In the genomic region with DNA sequence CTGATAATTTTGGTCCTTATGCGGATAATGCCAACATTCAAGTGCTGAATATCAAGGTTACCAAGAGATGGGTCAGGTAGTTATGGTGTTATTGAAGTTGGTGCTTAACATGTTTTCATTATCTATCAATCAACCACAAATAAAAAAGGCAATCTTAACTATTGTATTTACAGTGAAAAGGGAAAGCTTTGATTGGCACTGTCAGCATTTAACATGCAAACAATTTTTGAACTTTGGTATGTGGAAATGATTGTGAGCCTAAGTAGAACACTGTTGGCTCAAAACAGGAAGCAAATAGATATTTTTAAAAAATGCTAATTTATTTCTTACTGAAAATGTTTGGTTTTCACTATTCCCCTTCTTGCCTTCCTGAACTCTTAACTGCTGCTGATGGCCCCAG, we compare ENCODE assay signal across 8 cellular contexts.
"Had no signal": no experiment of that assay in that cellular context is flagged by ENCODE, and none has a peak within 500 bp of the region (broad histone marks: within the 10 kb centered on the region; RNA-seq: fewer than 3 reads in every experiment).

No MANE protein-coding gene starts in this region.

- H3K4me3 ChIP-seq: GM23248 had no signal

- H3K4me2 ChIP-seq: KMS-11 had no signal

- FAIRE-seq: H1 had no signal

- H2AFZ ChIP-seq: GM23248 had no signal

- DNase-seq: H9, HCEC 1CT, Karpas-422, KBM-7 had no signal

- H3K27ac ChIP-seq: GM23248, HL-60, KMS-11 had no signal

- H3K9ac ChIP-seq: GM23248, KMS-11 had no signal
